ENCODE assay signal across 14 cellular contexts in the genomic region with DNA sequence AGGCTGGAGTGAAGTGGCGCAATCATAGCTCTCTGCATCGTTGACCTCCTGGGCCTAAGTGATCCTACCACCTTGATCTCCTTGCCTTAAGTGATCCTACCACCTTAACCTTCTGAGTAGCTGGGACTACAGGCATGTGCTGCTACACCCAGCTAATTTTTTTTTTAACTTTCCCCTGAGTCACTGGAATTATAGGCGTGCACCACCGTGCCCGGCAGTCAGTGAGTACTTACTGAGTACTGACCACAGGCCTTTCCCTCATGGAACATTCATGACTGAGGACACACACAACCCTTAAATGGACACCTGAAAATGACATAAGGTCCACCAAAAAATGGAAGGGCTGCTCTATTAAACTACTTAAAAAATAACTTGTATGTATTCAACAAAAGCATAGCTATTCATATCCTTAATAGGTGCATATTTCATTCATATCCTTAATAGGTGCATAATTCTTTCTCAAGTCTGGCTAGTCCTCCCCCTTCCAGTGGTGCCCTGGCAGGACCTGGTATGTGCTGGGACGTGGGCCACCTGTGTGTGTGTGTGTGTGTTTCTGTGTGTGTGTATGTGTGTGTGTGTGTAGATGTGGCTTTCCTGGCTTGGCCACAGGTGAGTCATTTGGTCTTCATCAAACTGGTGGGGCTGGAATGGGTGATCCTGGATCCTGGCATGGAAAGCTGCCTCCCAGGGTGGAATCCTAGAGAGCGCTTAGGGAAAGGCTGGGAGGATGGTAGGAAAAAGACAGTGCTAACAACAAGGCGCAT. TPM values are rescaled to one million over a fixed set of nuclear protein-coding genes. Genes with fewer than 3 reads are reported as not detected.
A peak's percentile ranks its signal among the peaks of the same experiment; 100 is the strongest.
DNase-seq lines count a peak whose midpoint lies in the region; ATAC-seq and TF ChIP-seq lines count a peak whose summit lies in the region.
"Had no signal": no experiment of that assay in that cellular context is flagged by ENCODE, and none has a peak within 500 bp of the region (broad histone marks: within the 10 kb centered on the region; RNA-seq: fewer than 3 reads in every experiment).

No MANE protein-coding gene starts in this region.

- peaks cover 29% of the 10 kb centered on the region for H3K4me1 ChIP-seq in PC-3 (ENCODE audit: insufficient read depth, low read length)

- no peaks in the 10 kb centered on the region for H3K36me3 ChIP-seq in PC-3 (ENCODE audit: low read depth, low read length)
- H3K36me3 ChIP-seq: BLaER1 had no signal

- intact Hi-C loops in PC-3 (cut with micrococcal nuclease), result loop anchor here (2.0 kb wide), 2 partner anchors 52 to 72 kb away; no protein-coding TSS in a partner anchor

- H4K20me1 ChIP-seq in PC-3 (ENCODE audit: low read length), result no peaks in the 10 kb centered on the region
- H4K20me1 ChIP-seq: BLaER1 had no signal

- H3K9me2 ChIP-seq in PC-3 (replicated peaks; ENCODE audit: low read length), result no peaks in the 10 kb centered on the region

- peak overlapping the region; percentile 77 for H3K4me2 ChIP-seq in PC-3 (ENCODE audit: low read length)
- H3K4me2 ChIP-seq: BLaER1 had no signal

- ATAC-seq in PC-3 (peak; percentile 71), HG03439 (IDR thresholded peaks at IDR 0.05; ENCODE audit: unreplicated experiment) (no peak)

- 0 out of 2 replicates have a peak overlapping the region, but pooled peaks have one; percentile 9 for H2AFZ ChIP-seq in PC-3 (ENCODE audit: low read length)

- TSS peak; percentile 60 for BruUV-seq in PC-3 (replicated peaks; lab: Mats Ljungman, UMichigan)

- H3F3A ChIP-seq in PC-3 (ENCODE audit: low read length, unreplicated experiment), result no peaks in the 10 kb centered on the region

- TF ChIP-seq CTCF in AG09309 (IDR thresholded peaks at IDR 0.05; ENCODE audit: control insufficient read depth, insufficient read depth, low read depth, low read length, missing control alignments), result no peak
- TF ChIP-seq CTCF in PC-3 (conservative IDR thresholded peaks at IDR 0.05; ENCODE audit: low read depth, low read length), result no peak

- no peaks in the 10 kb centered on the region for H3K27me3 ChIP-seq in PC-3 (ENCODE audit: low read length)
- H3K27me3 ChIP-seq: BLaER1 had no signal

- POLR2A ChIA-PET in PC-3 (lab: Charles Lee; ENCODE audit: unreplicated experiment), result interaction anchor here (0.6 kb wide), 1 partner anchor 64 kb away, joined by 14 read pairs; no protein-coding TSS in a partner anchor

- no peak overlapping the region for H3K4me3 ChIP-seq in AG09309 (ENCODE audit: control insufficient read depth, low read depth, low read length)
- peak overlapping the region; percentile 48 for H3K4me3 ChIP-seq in PC-3 (ENCODE audit: low read length)
- H3K4me3 ChIP-seq: BLaER1 had no signal

- no peaks in the 10 kb centered on the region for H3K79me2 ChIP-seq in PC-3 (ENCODE audit: low read length)

- H3K27ac ChIP-seq in PC-3 (ENCODE audit: low read length) (peak overlapping the region; percentile 99), epithelial cell of prostate (peak overlapping the region; percentile 99)
- H3K27ac ChIP-seq: BLaER1 had no signal

- H3K9me3 ChIP-seq in PC-3 (ENCODE audit: low read length), result no peaks in the 10 kb centered on the region
- H3K9me3 ChIP-seq: BLaER1 had no signal

- CTCF ChIA-PET in PC-3 (lab: Charles Lee), result no interaction called here

- DNase-seq in AG09309 (ENCODE audit: low read depth) (peak; percentile 79), PC-3 (peak; percentile 87), epithelial cell of prostate (ENCODE audit: low read depth, low spot score) (peak; percentile 83), renal cortical epithelial cell (ENCODE audit: low read depth) (peak; percentile 56), SW 1271 (lab: John Stamatoyannopoulos, UW) (no peak), NCI-H1694 treated with DMSO at 0.1 percent for 48 hours (lab: John Stamatoyannopoulos, UW) (no peak)
- DNase-seq in stimulated activated CD4-positive, alpha-beta T cell treated with anti-CD3 and anti-CD28 coated beads, Interleukin-4, amount 100 ng/mL, for 1 hour, result no peak
- DNase-seq: activated CD8-positive, alpha-beta memory T cell treated with anti-CD3 and anti-CD28 coated beads for 24 hours; NCI-H524; stimulated activated CD4-positive, alpha-beta T cell treated with anti-CD3 and anti-CD28 coated beads, Interleukin-2, amount 100 ng/mL, for 48 hours; T-helper 1 cell had no signal

- H3K9ac ChIP-seq in PC-3 (ENCODE audit: low read length), result peak overlapping the region; percentile 83
- H3K9ac ChIP-seq: BLaER1 had no signal

RNA-seq across cellular contexts. Expression of a gene that starts 3.5 kb away (rescaled TPM):
- not detected in 2 replicates for total RNA-seq in PC-3 (2014; rRNA removed)
- not detected in 2 replicates for total RNA-seq in renal cortical epithelial cell
- total RNA-seq: neural crest cell had no signal

RNA-seq across cellular contexts. Expression of a gene that starts 17.1 kb away (rescaled TPM):
- not detected in 2 replicates for total RNA-seq in PC-3 (2014; rRNA removed)
- not detected in 2 replicates for total RNA-seq in renal cortical epithelial cell

Comparison
In these comparisons a context has a peak if more than half of its experiments do, and no peak if none do; other contexts are left out.
1. DNase-seq: peak in AG09309 (single experiment), PC-3 (single experiment), epithelial cell of prostate (single experiment) and renal cortical epithelial cell (single experiment); none in SW 1271 (0 of 2), NCI-H1694 treated with DMSO at 0.1 percent for 48 hours (single experiment) and stimulated activated CD4-positive, alpha-beta T cell treated with anti-CD3 and anti-CD28 coated beads, Interleukin-4, amount 100 ng/mL, for 1 hour (single experiment).